8 cellular contexts compared by ENCODE assay signal in the genomic region with DNA sequence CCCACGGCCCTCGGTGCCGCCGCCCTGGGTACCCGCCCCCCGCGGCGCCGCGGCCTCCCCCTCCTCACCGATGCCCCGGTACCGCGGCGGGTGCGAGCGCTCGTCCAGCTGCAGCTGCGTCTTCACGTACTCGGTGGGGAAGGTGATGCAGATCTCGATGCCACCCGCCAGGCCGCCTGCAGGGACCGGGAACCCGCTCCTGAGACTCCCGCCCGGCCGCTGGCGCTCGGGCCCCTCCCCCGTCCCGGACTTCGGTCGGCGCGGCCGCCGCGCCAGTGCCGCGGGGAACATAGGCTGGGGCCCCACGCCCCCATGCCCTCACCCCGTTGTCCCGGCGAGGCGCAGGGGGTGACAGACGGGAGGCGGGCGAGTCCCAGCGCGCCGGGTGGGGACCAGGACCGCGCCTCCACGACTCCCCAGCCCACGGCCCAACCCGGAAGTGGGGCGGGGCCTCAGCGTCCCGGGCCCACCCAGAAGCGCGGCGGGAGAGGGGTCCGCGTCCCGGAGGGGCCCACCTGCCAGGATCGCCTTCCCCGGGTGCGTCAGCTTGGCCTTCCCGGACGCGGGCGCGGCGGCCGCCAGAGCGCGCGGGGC. TPM values are rescaled to one million over a fixed set of nuclear protein-coding genes. Genes with fewer than 3 reads are reported as not detected.
DNase-seq lines count a peak whose midpoint lies in the region; ATAC-seq, FAIRE-seq and TF ChIP-seq lines count a peak whose summit lies in the region.

No MANE protein-coding gene starts in this region.

- no peaks in the 10 kb centered on the region for H3K27me3 ChIP-seq in bronchial epithelial cell (ENCODE audit: control insufficient read depth, insufficient read depth, low read length)
- H3K27me3 ChIP-seq in kidney epithelial cell (ENCODE audit: control insufficient read depth, insufficient read depth, low read length): no peaks in the 10 kb centered on the region

- no peak for DNase-seq in AG09309 (ENCODE audit: low read depth)
- DNase-seq in bronchial epithelial cell (ENCODE audit: low read depth): peak; percentile 8
- no peak for DNase-seq in kidney epithelial cell (ENCODE audit: low read depth)
- peak; percentile 27 for DNase-seq in stimulated activated CD8-positive, alpha-beta memory T cell treated with anti-CD3 and anti-CD28 coated beads, Interleukin-12 subunit alpha, Interleukin-12 subunit beta, amount 100 ng/mL, for 1 hour (ENCODE audit: low read depth)
- DNase-seq in NCI-H187 treated with DMSO at 0.1 percent for 48 hours (lab: John Stamatoyannopoulos, UW): no peak

- H3K4me3 ChIP-seq in AG09309 (ENCODE audit: control insufficient read depth, low read depth, low read length) (peak overlapping the region; percentile 63), bronchial epithelial cell (ENCODE audit: low read depth, low read length) (peak overlapping the region; percentile 73), kidney epithelial cell (ENCODE audit: low read depth, low read length) (peak overlapping the region; percentile 57)

- TF ChIP-seq CTCF in AG09309 (IDR thresholded peaks at IDR 0.05; ENCODE audit: control insufficient read depth, insufficient read depth, low read depth, low read length, missing control alignments) (no peak), bronchial epithelial cell (IDR thresholded peaks at IDR 0.05; ENCODE audit: insufficient read depth, low read length, severe bottlenecking) (no peak), kidney epithelial cell (IDR thresholded peaks at IDR 0.05; ENCODE audit: insufficient read depth, low read length, poor library complexity, severe bottlenecking) (no peak)

- H3K36me3 ChIP-seq in bronchial epithelial cell (ENCODE audit: control insufficient read depth, insufficient read depth, low read length) (peaks cover 8% of the 10 kb centered on the region), kidney epithelial cell (ENCODE audit: control insufficient read depth, insufficient read depth, low read length) (peaks cover 3% of the 10 kb centered on the region)

- peak; percentile 30 for ATAC-seq in GM18868 (IDR thresholded peaks at IDR 0.05; ENCODE audit: unreplicated experiment)
- ATAC-seq in HG03108 (IDR thresholded peaks at IDR 0.05; ENCODE audit: unreplicated experiment): peak; percentile 23
- peak; percentile 5 for ATAC-seq in SK-N-SH treated with all-trans-retinoic acid at 6 μM for 48 hours

- no peak for FAIRE-seq in bronchial epithelial cell (lab: Jason Lieb, UNC)

TF ChIP-seq in SK-N-SH treated with all-trans-retinoic acid at 6 μM for 48 hours, 23 proteins besides CTCF, POLR2A, EP300 and RAD21:
- TF ChIP-seq ARNTL (CRISPR knock-in tag; IDR thresholded peaks at IDR 0.05; ENCODE audit: borderline replicate concordance, low read depth) (no peak), ZNF8 (CRISPR knock-in tag; IDR thresholded peaks at IDR 0.05) (no peak)
- TF ChIP-seq, protein P1, sequence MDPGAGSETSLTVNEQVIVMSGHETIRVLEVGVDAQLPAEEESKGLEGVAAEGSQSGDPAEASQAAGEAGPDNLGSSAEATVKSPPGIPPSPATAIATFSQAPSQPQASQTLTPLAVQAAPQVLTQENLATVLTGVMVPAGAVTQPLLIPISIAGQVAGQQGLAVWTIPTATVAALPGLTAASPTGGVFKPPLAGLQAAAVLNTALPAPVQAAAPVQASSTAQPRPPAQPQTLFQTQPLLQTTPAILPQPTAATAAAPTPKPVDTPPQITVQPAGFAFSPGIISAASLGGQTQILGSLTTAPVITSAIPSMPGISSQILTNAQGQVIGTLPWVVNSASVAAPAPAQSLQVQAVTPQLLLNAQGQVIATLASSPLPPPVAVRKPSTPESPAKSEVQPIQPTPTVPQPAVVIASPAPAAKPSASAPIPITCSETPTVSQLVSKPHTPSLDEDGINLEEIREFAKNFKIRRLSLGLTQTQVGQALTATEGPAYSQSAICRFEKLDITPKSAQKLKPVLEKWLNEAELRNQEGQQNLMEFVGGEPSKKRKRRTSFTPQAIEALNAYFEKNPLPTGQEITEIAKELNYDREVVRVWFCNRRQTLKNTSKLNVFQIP (CRISPR knock-in tag; IDR thresholded peaks at IDR 0.05; ENCODE audit: borderline replicate concordance, low read depth): no peak
- TF ChIP-seq, protein P2, sequence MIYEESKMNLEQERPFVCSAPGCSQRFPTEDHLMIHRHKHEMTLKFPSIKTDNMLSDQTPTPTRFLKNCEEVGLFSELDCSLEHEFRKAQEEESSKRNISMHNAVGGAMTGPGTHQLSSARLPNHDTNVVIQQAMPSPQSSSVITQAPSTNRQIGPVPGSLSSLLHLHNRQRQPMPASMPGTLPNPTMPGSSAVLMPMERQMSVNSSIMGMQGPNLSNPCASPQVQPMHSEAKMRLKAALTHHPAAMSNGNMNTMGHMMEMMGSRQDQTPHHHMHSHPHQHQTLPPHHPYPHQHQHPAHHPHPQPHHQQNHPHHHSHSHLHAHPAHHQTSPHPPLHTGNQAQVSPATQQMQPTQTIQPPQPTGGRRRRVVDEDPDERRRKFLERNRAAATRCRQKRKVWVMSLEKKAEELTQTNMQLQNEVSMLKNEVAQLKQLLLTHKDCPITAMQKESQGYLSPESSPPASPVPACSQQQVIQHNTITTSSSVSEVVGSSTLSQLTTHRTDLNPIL (CRISPR knock-in tag; IDR thresholded peaks at IDR 0.05; ENCODE audit: low read depth): no peak

RNA-seq across cellular contexts. Expression of a gene that starts 0.4 kb away (rescaled TPM):
- total RNA-seq in bronchial epithelial cell (62.3 and 71.6 TPM in 2 replicates), kidney epithelial cell (82.7 and 98.8 TPM in 2 replicates)

RNA-seq across cellular contexts. Expression of a gene that starts 28.1 kb away (rescaled TPM):
- total RNA-seq in bronchial epithelial cell: not detected in 2 replicates
- not detected in 2 replicates for total RNA-seq in kidney epithelial cell

RNA-seq across cellular contexts. Expression of a gene that starts 33.7 kb away (rescaled TPM):
- total RNA-seq in bronchial epithelial cell (6.9 and 12.9 TPM in 2 replicates), kidney epithelial cell (19.0 and 20.4 TPM in 2 replicates)

RNA-seq across cellular contexts. Expression of a gene that starts 47.1 kb away (rescaled TPM):
- total RNA-seq in bronchial epithelial cell (not detected in 2 replicates), kidney epithelial cell (not detected in 2 replicates)

RNA-seq across cellular contexts. Expression of a gene that starts 56.0 kb away (rescaled TPM):
- total RNA-seq in bronchial epithelial cell: 50.0 and 60.7 TPM in 2 replicates
- 71.2 and 85.0 TPM in 2 replicates for total RNA-seq in kidney epithelial cell

Comparison
In these comparisons a context has a peak if more than half of its experiments do, and no peak if none do; other contexts are left out.
1. DNase-seq: peak in bronchial epithelial cell (single experiment) and stimulated activated CD8-positive, alpha-beta memory T cell treated with anti-CD3 and anti-CD28 coated beads, Interleukin-12 subunit alpha, Interleukin-12 subunit beta, amount 100 ng/mL, for 1 hour (single experiment); none in AG09309 (single experiment), kidney epithelial cell (single experiment) and NCI-H187 treated with DMSO at 0.1 percent for 48 hours (single experiment).
2. Peak in every context shown above with its lines, with median percentiles within 50 percentile points of each other: H3K4me3 ChIP-seq and ATAC-seq.